In the genomic region with DNA sequence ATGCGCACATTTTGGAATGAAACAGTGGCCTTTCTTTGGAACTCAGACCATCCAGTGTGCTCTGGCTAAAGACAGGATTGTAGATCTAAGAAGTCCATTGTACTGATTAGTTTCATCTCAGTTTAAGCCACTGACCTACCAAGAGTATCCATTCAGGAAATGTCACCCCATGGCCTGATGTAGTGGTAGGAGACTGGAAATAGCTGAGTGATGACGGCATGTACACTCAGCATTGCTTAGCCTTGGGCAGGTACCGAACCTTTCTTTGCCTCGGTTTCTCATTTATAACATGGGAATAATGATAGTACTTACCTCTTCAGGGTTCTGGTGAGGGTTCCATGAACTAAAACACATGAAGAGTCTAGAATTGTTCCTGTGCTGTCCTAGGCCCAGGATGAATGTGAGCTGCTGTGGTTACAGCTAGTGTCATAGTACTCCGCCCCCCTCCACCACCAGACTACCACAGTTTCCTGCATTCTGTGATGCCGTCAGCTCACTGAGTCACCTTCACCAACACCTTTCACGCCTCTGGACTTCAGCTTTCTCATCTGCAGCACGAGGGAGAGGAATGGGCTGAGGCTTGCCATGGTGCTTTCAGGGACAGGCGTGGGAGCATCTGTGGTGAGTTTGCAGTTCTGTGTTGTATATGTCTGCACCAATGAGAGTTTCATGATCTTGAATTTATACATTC, we compare ENCODE assay signal across 8 cellular contexts.
DNase-seq lines count a peak whose midpoint lies in the region; ATAC-seq, FAIRE-seq and TF ChIP-seq lines count a peak whose summit lies in the region.

No MANE protein-coding gene starts in this region.

- peak; percentile 61 for ATAC-seq in GM19043 (IDR thresholded peaks at IDR 0.05; ENCODE audit: low read depth, unreplicated experiment)
- peak; percentile 92 for ATAC-seq in HG03342 (IDR thresholded peaks at IDR 0.05; ENCODE audit: unreplicated experiment)

- H3K9ac ChIP-seq in kidney (ENCODE audit: low read length in 2 of 2) = no peak overlapping the region

- no peaks in the 10 kb centered on the region for H3K9me3 ChIP-seq in kidney (ENCODE audit: control insufficient read depth in 1 of 2, low read length in 2 of 2)

- no peaks in the 10 kb centered on the region for H3K4me1 ChIP-seq in kidney (ENCODE audit: control insufficient read depth in 1 of 2, insufficient read depth in 1 of 2, low read depth in 1 of 2, low read length in 2 of 2)

- intact Hi-C loops in kidney (cut with DNase I) = no loop called here

- H3K27ac ChIP-seq in kidney (ENCODE audit: low read depth in 2 of 2, low read length in 2 of 2) = no peak overlapping the region

- no peaks in the 10 kb centered on the region for H3K36me3 ChIP-seq in kidney (ENCODE audit: control insufficient read depth in 1 of 2, insufficient read depth in 2 of 2, low read length in 2 of 2)

- H3K4me3 ChIP-seq in kidney (ENCODE audit: low read length in 2 of 2) = no peak overlapping the region

- no peak for TF ChIP-seq CTCF in kidney (IDR thresholded peaks at IDR 0.05; ENCODE audit: borderline replicate concordance, extremely low read depth, insufficient read depth)

- peak; percentile 69 for DNase-seq in activated CD8-positive, alpha-beta memory T cell treated with anti-CD3 and anti-CD28 coated beads, Interleukin-2, amount 50 U/mL, for 24 hours (ENCODE audit: extremely low read depth)
- DNase-seq in mucosa of gallbladder (ENCODE audit: low spot score) (peak; percentile 39), occipital lobe (lab: John Stamatoyannopoulos, UW) (no peak), DMS79 treated with DMSO at 0.1 percent for 48 hours (lab: John Stamatoyannopoulos, UW) (no peak), NOMO-1 treated with DMSO at 0.1 percent for 48 hours (lab: John Stamatoyannopoulos, UW; ENCODE audit: unreplicated experiment) (no peak), kidney (no peak)

- no peak for FAIRE-seq in kidney (lab: Jason Lieb, UNC)

Comparison
In these comparisons a context has a peak if more than half of its experiments do, and no peak if none do; other contexts are left out.
1. DNase-seq: peak in activated CD8-positive, alpha-beta memory T cell treated with anti-CD3 and anti-CD28 coated beads, Interleukin-2, amount 50 U/mL, for 24 hours (single experiment) and mucosa of gallbladder (single experiment); none in occipital lobe (single experiment), DMS79 treated with DMSO at 0.1 percent for 48 hours (single experiment), NOMO-1 treated with DMSO at 0.1 percent for 48 hours (single experiment) and kidney (single experiment).